7 cellular contexts compared by ENCODE assay signal in the genomic region with DNA sequence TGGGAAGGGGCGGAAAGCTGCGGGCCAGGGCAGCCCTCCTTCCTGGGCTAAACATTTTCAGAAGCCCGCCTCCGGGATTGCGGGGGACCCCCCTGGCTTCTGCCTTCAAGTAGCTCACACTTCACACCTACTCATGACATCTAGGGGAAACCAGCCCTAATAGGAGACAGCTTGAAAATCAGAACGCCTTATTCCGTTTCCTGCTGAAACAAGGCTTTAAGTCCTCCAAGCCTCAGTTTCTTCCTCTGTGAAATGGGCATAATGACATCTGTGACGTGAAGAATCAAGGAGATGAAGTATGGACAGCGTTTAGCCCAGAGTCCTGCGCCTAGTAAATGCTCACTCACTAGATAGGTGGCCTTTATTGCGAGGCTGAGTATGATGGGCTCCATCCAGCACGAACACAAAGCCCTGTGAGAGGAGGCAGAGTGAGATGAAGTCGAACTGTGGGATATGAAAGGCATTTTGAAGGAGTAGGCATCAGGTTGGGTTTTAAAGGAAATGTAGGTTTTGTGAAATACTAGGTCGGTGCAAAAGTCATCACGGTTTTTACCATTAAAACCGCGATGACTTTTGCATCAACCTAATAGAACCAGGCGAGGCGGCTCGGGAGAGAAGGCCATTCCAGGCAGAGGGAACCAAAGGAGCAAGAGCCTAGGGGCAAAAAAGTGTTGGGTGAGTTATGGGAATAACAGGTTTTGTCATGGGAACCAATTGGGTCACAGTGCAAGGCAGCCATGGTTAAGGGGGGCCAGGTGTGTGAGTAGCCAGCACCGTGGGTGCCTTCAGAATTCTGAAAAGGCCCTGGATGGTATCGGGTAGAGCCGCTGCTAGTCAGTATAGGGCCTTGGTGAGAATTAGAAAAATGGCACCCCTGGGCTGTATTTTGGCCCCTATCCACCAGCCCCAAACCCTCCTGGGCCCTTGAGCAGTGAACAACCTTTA. TPM values are rescaled to one million over a fixed set of nuclear protein-coding genes. Genes with fewer than 3 reads are reported as not detected.
DNase-seq lines count a peak whose midpoint lies in the region; ATAC-seq and TF ChIP-seq lines count a peak whose summit lies in the region.

No MANE protein-coding gene starts in this region.

- no peak overlapping the region for H3K23ac ChIP-seq in H9 (ENCODE audit: insufficient read length, low read depth, low read length)

- no peak overlapping the region for H2BK120ac ChIP-seq in H9 (ENCODE audit: low read depth, low read length, poor library complexity, severe bottlenecking)

- peak overlapping the region; percentile 49 for H4K5ac ChIP-seq in H9 (ENCODE audit: insufficient read length, low read depth, low read length)

- H3K14ac ChIP-seq in H9 (ENCODE audit: insufficient read depth, low read length) = no peak overlapping the region; the same call in 1 of the 2 replicates

- H2BK12ac ChIP-seq in H9 (ENCODE audit: insufficient read length, low read depth, low read length) = peak overlapping the region; percentile 38

- no peak overlapping the region for H4K91ac ChIP-seq in H9 (ENCODE audit: insufficient read length, low read depth, low read length)

- H2AFZ ChIP-seq in H9 (ENCODE audit: low read length) = no peak overlapping the region

- H3K79me1 ChIP-seq in H9 (ENCODE audit: insufficient read depth, low read depth, low read length, poor library complexity, severe bottlenecking) = peaks cover under 1% of the 10 kb centered on the region

- H3K4me3 ChIP-seq in WI38 (ENCODE audit: low read depth, low read length) = peak overlapping the region; percentile 86
- H3K4me3 ChIP-seq in iPS-11a (ENCODE audit: low read depth, low read length) = peak overlapping the region; percentile 36

- H2BK15ac ChIP-seq in H9 (ENCODE audit: low read depth, low read length) = no peak overlapping the region

- no peaks in the 10 kb centered on the region; a peak in 1 of 7 replicates for H3K36me3 Mint-ChIP-seq in H9 (ENCODE audit: insufficient read depth in 1 of 3, low read depth in 3 of 3)

- H2AK5ac ChIP-seq in H9 (ENCODE audit: insufficient read length, low read length) = no peak overlapping the region

- peaks cover 8% of the 10 kb centered on the region; the same call in 1 of the 2 replicates for H3K4me1 ChIP-seq in H9 (ENCODE audit: insufficient read depth, low read length)

- H3K27ac Mint-ChIP-seq in H9 = peak overlapping the region in 1 of 3 experiments; percentile 72; a peak in 1 of 7 replicates
- peak overlapping the region; percentile 100 for H3K27ac Mint-ChIP-seq in stimulated activated naive CD8-positive, alpha-beta T cell treated with anti-CD3 and anti-CD28 coated beads, Interleukin-15, amount 100 ng/mL, for 72 hours

- peak overlapping the region; percentile 82 for H3K4me2 ChIP-seq in H9 (ENCODE audit: insufficient read depth, insufficient read length, low read length)

- ATAC-seq in stimulated activated naive CD8-positive, alpha-beta T cell treated with anti-CD3 and anti-CD28 coated beads, Interleukin-15, amount 100 ng/mL, for 72 hours = peak; percentile 62

- no peak overlapping the region for H3K27ac ChIP-seq in H9 (ENCODE audit: insufficient read length, low read depth, low read length)

- no peak overlapping the region for H3K56ac ChIP-seq in H9 (ENCODE audit: insufficient read length, low read depth, low read length)

- peak overlapping the region; percentile 89 to 94 for H3K4me3 Mint-ChIP-seq in H9
- H3K4me3 Mint-ChIP-seq in stimulated activated naive CD8-positive, alpha-beta T cell treated with anti-CD3 and anti-CD28 coated beads, Interleukin-15, amount 100 ng/mL, for 72 hours = peak overlapping the region; percentile 94 to 97

- H3K27me3 Mint-ChIP-seq in H9 (ENCODE audit: low read depth) = no peaks in the 10 kb centered on the region
- no peaks in the 10 kb centered on the region for H3K27me3 Mint-ChIP-seq in stimulated activated naive CD8-positive, alpha-beta T cell treated with anti-CD3 and anti-CD28 coated beads, Interleukin-15, amount 100 ng/mL, for 72 hours

- H3K18ac ChIP-seq in H9 (ENCODE audit: insufficient read length, low read depth, low read length) = peak overlapping the region; percentile 81

- peaks cover 0 to 2% of the 10 kb centered on the region in 2 experiments; a peak in 1 of 5 replicates for H3K9me3 Mint-ChIP-seq in H9
- H3K9me3 Mint-ChIP-seq in stimulated activated naive CD8-positive, alpha-beta T cell treated with anti-CD3 and anti-CD28 coated beads, Interleukin-15, amount 100 ng/mL, for 72 hours = no peaks in the 10 kb centered on the region

- H3K9ac ChIP-seq in H9 (ENCODE audit: extremely low read depth, insufficient read length, low read length) = peak overlapping the region; percentile 74

- peaks cover 28 to 53% of the 10 kb centered on the region in 2 experiments for H3K4me1 Mint-ChIP-seq in H9
- H3K4me1 Mint-ChIP-seq in stimulated activated naive CD8-positive, alpha-beta T cell treated with anti-CD3 and anti-CD28 coated beads, Interleukin-15, amount 100 ng/mL, for 72 hours = peaks cover 39% of the 10 kb centered on the region

- peaks cover 11% of the 10 kb centered on the region; the same call in 1 of the 2 replicates for H3K79me2 ChIP-seq in H9 (ENCODE audit: insufficient read depth, low read length)

- H3T11ph ChIP-seq in H9 (ENCODE audit: low read length) = no peak overlapping the region

- H4K20me1 ChIP-seq in H9 (ENCODE audit: control insufficient read depth, insufficient read depth, insufficient read length) = no peaks in the 10 kb centered on the region

- no peak overlapping the region for H2BK5ac ChIP-seq in H9 (ENCODE audit: insufficient read length, low read length)

- no peaks in the 10 kb centered on the region for H3K27me3 ChIP-seq in H9 (ENCODE audit: insufficient read depth, low read length)

- no peaks in the 10 kb centered on the region for H3K9me3 ChIP-seq in H9 (ENCODE audit: control insufficient read depth, low read depth, low read length)

- no peak overlapping the region for H4K8ac ChIP-seq in H9 (replicated peaks; ENCODE audit: insufficient read length, low read depth, low read length)

- H3K23me2 ChIP-seq in H9 (ENCODE audit: insufficient read length, low read depth, low read length, poor library complexity, severe bottlenecking) = peaks cover 4% of the 10 kb centered on the region

- DNase-seq in H9 (no peak), globus pallidus (ENCODE audit: low spot score) (no peak), AG08395 (ENCODE audit: low spot score) (no peak)
- DNase-seq in stimulated activated naive CD8-positive, alpha-beta T cell treated with anti-CD3 and anti-CD28 coated beads, Interleukin-15, amount 100 ng/mL, for 72 hours = no peak
- no peak for DNase-seq in stimulated activated CD4-positive, alpha-beta T cell treated with anti-CD3 and anti-CD28 coated beads, Interleukin-12 subunit alpha, Interleukin-12 subunit beta, amount 100 ng/mL, for 4 hours

- H2BK20ac ChIP-seq in H9 (ENCODE audit: low read depth, low read length, poor library complexity, severe bottlenecking) = no peak overlapping the region

- TF ChIP-seq CTCF in H9 (conservative IDR thresholded peaks at IDR 0.05) = no peak
- TF ChIP-seq CTCF in WI38 (IDR thresholded peaks at IDR 0.05; ENCODE audit: low read depth, low read length) = no peak

- H3K4ac ChIP-seq in H9 (ENCODE audit: low read depth, low read length) = no peak overlapping the region

- WGBS in H9 (ENCODE audit: extremely low coverage, insufficient read length, low lambda C conversion rate) = no CpG with 5 or more reads among the region's 23 CpGs

RNA-seq across cellular contexts. Expression of a gene that starts 1.0 kb away (rescaled TPM):
- total RNA-seq in H9 (2021) = 31.7 and 32.7 TPM in 2 replicates

RNA-seq across cellular contexts. Expression of a gene that starts 33.0 kb away (rescaled TPM):
- not detected in 2 replicates for total RNA-seq in H9 (2021)
